In the genomic region with DNA sequence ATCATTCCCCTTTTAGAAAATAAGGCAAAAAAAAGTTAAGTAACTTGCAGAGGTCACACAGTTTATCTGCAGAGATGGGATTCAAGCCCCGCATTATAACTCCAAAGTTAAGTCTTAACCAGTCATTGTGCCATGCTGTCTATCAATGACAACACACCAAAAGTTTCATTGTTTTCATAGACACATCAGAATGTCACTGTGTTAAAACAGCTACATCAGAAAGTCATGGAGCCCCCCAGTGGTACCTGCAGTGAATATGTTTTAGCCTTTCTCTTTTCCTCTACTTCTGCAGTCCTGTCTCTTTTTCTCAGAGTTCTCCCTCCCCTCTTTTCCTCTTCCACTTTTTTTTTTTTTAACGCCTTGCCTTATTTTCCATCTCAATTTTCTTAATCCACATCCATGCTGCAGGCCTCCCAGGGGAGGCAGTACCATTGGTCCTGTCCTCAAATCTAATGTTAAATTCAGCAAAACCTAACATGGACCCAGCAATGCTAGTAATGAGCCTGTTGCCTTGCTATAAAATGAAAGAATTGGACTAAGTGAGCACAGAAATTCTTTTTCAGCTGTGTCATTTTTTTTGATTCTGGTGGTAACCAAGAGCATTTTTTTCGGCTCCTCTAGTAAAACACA, we compare ENCODE assay signal across 8 cellular contexts. TPM values are rescaled to one million over a fixed set of nuclear protein-coding genes. Genes with fewer than 3 reads are reported as not detected.
DNase-seq lines count a peak whose midpoint lies in the region; ATAC-seq and TF ChIP-seq lines count a peak whose summit lies in the region.

No MANE protein-coding gene starts in this region.

- H3K4me1 Mint-ChIP-seq in nephron: peaks cover 6% of the 10 kb centered on the region

- peak; percentile 55 to 65 (median 63) for TF ChIP-seq CTCF in nephron (IDR thresholded peaks at IDR 0.05; ENCODE audit: unreplicated experiment in 3 of 3)

- ATAC-seq in HG03175 (IDR thresholded peaks at IDR 0.05; ENCODE audit: unreplicated experiment): peak; percentile 43
- no peak for ATAC-seq in HG03469 (IDR thresholded peaks at IDR 0.05; ENCODE audit: unreplicated experiment)

- H3K27me3 Mint-ChIP-seq in nephron (ENCODE audit: low read depth): peaks cover 32% of the 10 kb centered on the region

- no peaks in the 10 kb centered on the region for H3K36me3 Mint-ChIP-seq in nephron (ENCODE audit: low read depth)

- no peak overlapping the region for H3K27ac Mint-ChIP-seq in nephron

- DNase-seq in NCI-H345 (lab: John Stamatoyannopoulos, UW): peak; percentile 45
- DNase-seq in NCI-H345 treated with DMSO at 0.1 percent for 48 hours (lab: John Stamatoyannopoulos, UW; ENCODE audit: unreplicated experiment): no peak
- peak; percentile 27 for DNase-seq in NCI-H774 (lab: John Stamatoyannopoulos, UW)
- peak; percentile 48 for DNase-seq in cerebellum (ENCODE audit: low spot score)
- no peak for DNase-seq in activated CD8-positive, alpha-beta memory T cell treated with anti-CD3 and anti-CD28 coated beads for 24 hours

- peak overlapping the region in 2 of 3 experiments; percentile 22 to 44 for H3K4me3 Mint-ChIP-seq in nephron

- no peaks in the 10 kb centered on the region for H3K9me3 Mint-ChIP-seq in nephron

RNA-seq across cellular contexts. Expression of a gene that starts 3.8 kb away (rescaled TPM):
- 194 TPM for total RNA-seq in cerebellum

Comparison
In these comparisons a context has a peak if more than half of its experiments do, and no peak if none do; other contexts are left out.
1. DNase-seq: peak in NCI-H345 (single experiment), NCI-H774 (single experiment) and cerebellum (single experiment); none in NCI-H345 treated with DMSO at 0.1 percent for 48 hours (single experiment) and activated CD8-positive, alpha-beta memory T cell treated with anti-CD3 and anti-CD28 coated beads for 24 hours (single experiment).